Comparison of ENCODE assay signal across 8 cellular contexts in genomic region chr2:177552414-177553175, GRCh38.
DNase-seq lines count a peak whose midpoint lies in the region; ATAC-seq and TF ChIP-seq lines count a peak whose summit lies in the region.

No MANE protein-coding gene starts in this region.

- DNase-seq in GM06990 (ENCODE audit: extremely low read depth, insufficient read length): peak; percentile 93
- DNase-seq in NAMALWA (ENCODE audit: low spot score): peak; percentile 92
- no peak for DNase-seq in SK-N-MC (ENCODE audit: low read depth, low spot score)
- peak; percentile 60 for DNase-seq in glomerular endothelial cell (ENCODE audit: extremely low read depth, low read depth, low spot score)
- peak; percentile 28 to 97 (median 89) for DNase-seq in nucleus accumbens (lab: John Stamatoyannopoulos, UW)
- peak; percentile 95 for DNase-seq in superior temporal gyrus (ENCODE audit: extremely low spot score)

- no peaks in the 10 kb centered on the region for H3K36me3 Mint-ChIP-seq in activated naive CD4-positive, alpha-beta T cell treated with anti-CD3 and anti-CD28 coated beads, Interleukin-2, amount 50 U/mL, for 24 hours

- H3K36me3 ChIP-seq in GM06990 (ENCODE audit: control insufficient read depth, insufficient read depth, low read length) (no peaks in the 10 kb centered on the region), SK-N-MC (ENCODE audit: insufficient read depth, low read length) (no peaks in the 10 kb centered on the region)

- H3K27ac Mint-ChIP-seq in activated naive CD4-positive, alpha-beta T cell treated with anti-CD3 and anti-CD28 coated beads, Interleukin-2, amount 50 U/mL, for 24 hours: peak overlapping the region; percentile 99

- H3K9me3 Mint-ChIP-seq in activated naive CD4-positive, alpha-beta T cell treated with anti-CD3 and anti-CD28 coated beads, Interleukin-2, amount 50 U/mL, for 24 hours: peaks cover 5% of the 10 kb centered on the region

- peaks cover 10% of the 10 kb centered on the region for H3K4me1 Mint-ChIP-seq in activated naive CD4-positive, alpha-beta T cell treated with anti-CD3 and anti-CD28 coated beads, Interleukin-2, amount 50 U/mL, for 24 hours

- no peaks in the 10 kb centered on the region for H3K9me3 ChIP-seq in SK-N-MC (ENCODE audit: low read depth, low read length)

- H3K4me3 ChIP-seq in GM06990 (replicated peaks; ENCODE audit: low read depth, low read length) (peak overlapping the region; percentile 62), SK-N-MC (peak overlapping the region; percentile 96)

- H3K27ac ChIP-seq in SK-N-MC: peak overlapping the region; percentile 98

- peak; percentile 93 for ATAC-seq in HG02571 (IDR thresholded peaks at IDR 0.05; ENCODE audit: unreplicated experiment)

- no peaks in the 10 kb centered on the region for H3K27me3 ChIP-seq in GM06990 (replicated peaks; ENCODE audit: control insufficient read depth, insufficient read depth, low read length)

- no peak for TF ChIP-seq CTCF in GM06990 (IDR thresholded peaks at IDR 0.05; ENCODE audit: insufficient read depth, low read length, poor library complexity, severe bottlenecking)

- peak overlapping the region; percentile 94 for H3K9ac ChIP-seq in SK-N-MC (ENCODE audit: insufficient read length)

- H3K27me3 Mint-ChIP-seq in activated naive CD4-positive, alpha-beta T cell treated with anti-CD3 and anti-CD28 coated beads, Interleukin-2, amount 50 U/mL, for 24 hours: no peaks in the 10 kb centered on the region

- peak overlapping the region; percentile 96 for H3K4me3 Mint-ChIP-seq in activated naive CD4-positive, alpha-beta T cell treated with anti-CD3 and anti-CD28 coated beads, Interleukin-2, amount 50 U/mL, for 24 hours
